In the genomic region with DNA sequence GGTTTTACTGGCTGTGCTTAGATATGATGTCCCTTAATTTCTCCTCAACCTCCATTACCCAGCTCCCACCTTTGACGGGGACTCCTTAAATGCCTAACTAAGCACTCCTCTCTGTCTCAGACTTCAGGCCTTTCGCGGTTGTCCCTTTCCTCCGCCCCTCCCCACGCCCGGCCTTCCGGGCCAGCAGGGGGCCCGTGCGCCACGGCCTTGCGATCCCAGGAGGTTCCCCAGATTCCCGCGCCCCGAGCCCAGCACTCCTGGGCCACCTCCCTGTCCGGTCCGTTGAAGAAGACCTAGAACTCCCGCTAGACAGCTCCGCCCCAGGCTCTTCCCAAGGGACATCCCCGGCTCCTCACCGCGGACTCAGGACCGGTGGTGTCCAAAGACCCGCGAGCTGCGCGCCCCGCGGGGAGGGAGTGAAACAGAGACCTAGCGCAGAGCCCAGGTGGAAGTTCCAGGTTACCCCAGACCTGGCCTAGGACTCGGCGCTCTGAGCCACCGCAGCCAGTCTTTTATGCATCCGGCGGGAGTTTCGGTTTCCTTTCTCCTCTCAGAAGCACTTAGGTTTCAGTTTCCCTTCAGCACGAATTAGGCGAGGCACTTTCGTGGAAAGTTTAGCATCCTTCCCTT, we compare ENCODE assay signal across 8 cellular contexts. TPM values are rescaled to one million over a fixed set of nuclear protein-coding genes. Genes with fewer than 3 reads are reported as not detected.
DNase-seq lines count a peak whose midpoint lies in the region; ATAC-seq and TF ChIP-seq lines count a peak whose summit lies in the region.

A gene with protein sequence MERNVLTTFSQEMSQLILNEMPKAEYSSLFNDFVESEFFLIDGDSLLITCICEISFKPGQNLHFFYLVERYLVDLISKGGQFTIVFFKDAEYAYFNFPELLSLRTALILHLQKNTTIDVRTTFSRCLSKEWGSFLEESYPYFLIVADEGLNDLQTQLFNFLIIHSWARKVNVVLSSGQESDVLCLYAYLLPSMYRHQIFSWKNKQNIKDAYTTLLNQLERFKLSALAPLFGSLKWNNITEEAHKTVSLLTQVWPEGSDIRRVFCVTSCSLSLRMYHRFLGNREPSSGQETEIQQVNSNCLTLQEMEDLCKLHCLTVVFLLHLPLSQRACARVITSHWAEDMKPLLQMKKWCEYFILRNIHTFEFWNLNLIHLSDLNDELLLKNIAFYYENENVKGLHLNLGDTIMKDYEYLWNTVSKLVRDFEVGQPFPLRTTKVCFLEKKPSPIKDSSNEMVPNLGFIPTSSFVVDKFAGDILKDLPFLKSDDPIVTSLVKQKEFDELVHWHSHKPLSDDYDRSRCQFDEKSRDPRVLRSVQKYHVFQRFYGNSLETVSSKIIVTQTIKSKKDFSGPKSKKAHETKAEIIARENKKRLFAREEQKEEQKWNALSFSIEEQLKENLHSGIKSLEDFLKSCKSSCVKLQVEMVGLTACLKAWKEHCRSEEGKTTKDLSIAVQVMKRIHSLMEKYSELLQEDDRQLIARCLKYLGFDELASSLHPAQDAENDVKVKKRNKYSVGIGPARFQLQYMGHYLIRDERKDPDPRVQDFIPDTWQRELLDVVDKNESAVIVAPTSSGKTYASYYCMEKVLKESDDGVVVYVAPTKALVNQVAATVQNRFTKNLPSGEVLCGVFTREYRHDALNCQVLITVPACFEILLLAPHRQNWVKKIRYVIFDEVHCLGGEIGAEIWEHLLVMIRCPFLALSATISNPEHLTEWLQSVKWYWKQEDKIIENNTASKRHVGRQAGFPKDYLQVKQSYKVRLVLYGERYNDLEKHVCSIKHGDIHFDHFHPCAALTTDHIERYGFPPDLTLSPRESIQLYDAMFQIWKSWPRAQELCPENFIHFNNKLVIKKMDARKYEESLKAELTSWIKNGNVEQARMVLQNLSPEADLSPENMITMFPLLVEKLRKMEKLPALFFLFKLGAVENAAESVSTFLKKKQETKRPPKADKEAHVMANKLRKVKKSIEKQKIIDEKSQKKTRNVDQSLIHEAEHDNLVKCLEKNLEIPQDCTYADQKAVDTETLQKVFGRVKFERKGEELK (N-terminal part only) (minus strand): TSS at position 487 of the 630 bp plus-strand sequence. CDS start 7,493 bp downstream, outside the sequence.

- peak; percentile 40 for TF ChIP-seq CTCF in osteoblast (IDR thresholded peaks at IDR 0.05; ENCODE audit: extremely low read depth, low read depth, low read length)
- TF ChIP-seq CTCF in testis (IDR thresholded peaks at IDR 0.05), result peak; percentile 25 to 44 (median 27)

- peak within 1 kb of the TSS; percentile 99 for H2AFZ ChIP-seq in osteoblast (ENCODE audit: low read length)

- H3K4me3 ChIP-seq in SK-N-MC (peak within 1 kb of the TSS; percentile 90), osteoblast (ENCODE audit: insufficient read depth, low read length) (peak within 1 kb of the TSS; percentile 98), testis (peak within 1 kb of the TSS; percentile 75 to 95)

- no peaks in the 10 kb centered on the region for H3K36me3 ChIP-seq in SK-N-MC (ENCODE audit: insufficient read depth, low read length)
- H3K36me3 ChIP-seq in osteoblast (ENCODE audit: insufficient read depth, low read length), result no peaks in the 10 kb centered on the region
- H3K36me3 ChIP-seq in testis (ENCODE audit: low read depth, missing control alignments), result no peaks in the 10 kb centered on the region

- H3K9me3 ChIP-seq in SK-N-MC (ENCODE audit: low read depth, low read length), result no peaks in the 10 kb centered on the region
- no peaks in the 10 kb centered on the region for H3K9me3 ChIP-seq in osteoblast (ENCODE audit: low read depth, low read length)
- H3K9me3 ChIP-seq in testis, result no peaks in the 10 kb centered on the region

- no peak for TF ChIP-seq POLR2A in testis (IDR thresholded peaks at IDR 0.05)

- H3K27me3 ChIP-seq in osteoblast (ENCODE audit: insufficient read depth, low read length), result no peaks in the 10 kb centered on the region
- no peaks in the 10 kb centered on the region for H3K27me3 ChIP-seq in testis

- peaks cover 68% of the 10 kb centered on the region for H3K4me1 Mint-ChIP-seq in activated naive CD4-positive, alpha-beta T cell treated with anti-CD3 and anti-CD28 coated beads, Interleukin-2, amount 50 U/mL, for 24 hours

- H3K4me3 Mint-ChIP-seq in activated naive CD4-positive, alpha-beta T cell treated with anti-CD3 and anti-CD28 coated beads, Interleukin-2, amount 50 U/mL, for 24 hours, result peak within 1 kb of the TSS; percentile 92

- in situ Hi-C loops in KBM-7 (cut with MboI; ENCODE audit: low pct_unique_long_range_greater_than_20kb, low sequenced_read_pairs), result no loop called here

- peak; percentile 99 for ATAC-seq in GM21717 (IDR thresholded peaks at IDR 0.05; ENCODE audit: unreplicated experiment)

- H3K27ac ChIP-seq in SK-N-MC, result no peak within 1 kb of the TSS
- peak within 1 kb of the TSS; percentile 89 for H3K27ac ChIP-seq in osteoblast (ENCODE audit: low read depth, low read length)
- peak within 1 kb of the TSS; percentile 96 to 99 for H3K27ac ChIP-seq in testis

- peak within 1 kb of the TSS; percentile 81 for H3K9ac ChIP-seq in SK-N-MC (ENCODE audit: insufficient read length)

- peaks cover 5% of the 10 kb centered on the region for H3K36me3 Mint-ChIP-seq in activated naive CD4-positive, alpha-beta T cell treated with anti-CD3 and anti-CD28 coated beads, Interleukin-2, amount 50 U/mL, for 24 hours

- H3K4me1 ChIP-seq in osteoblast (ENCODE audit: insufficient read depth, low read length) (peaks cover 5% of the 10 kb centered on the region), testis (peaks cover 9% of the 10 kb centered on the region)

- peak within 1 kb of the TSS; percentile 83 for H3K4me2 ChIP-seq in osteoblast (ENCODE audit: insufficient read depth, low read length)

- WGBS in testis, 2 donors, result 0 to 1% methylated on average over 38 of the region's 38 CpGs

- no peaks in the 10 kb centered on the region for H3K79me2 ChIP-seq in osteoblast (ENCODE audit: insufficient read depth, low read length)

- peaks cover 7% of the 10 kb centered on the region for H3K9me3 Mint-ChIP-seq in activated naive CD4-positive, alpha-beta T cell treated with anti-CD3 and anti-CD28 coated beads, Interleukin-2, amount 50 U/mL, for 24 hours

- intact Hi-C loops in testis (cut with DNase I; ENCODE audit: low total_unique reads), result no loop called here

- no peaks in the 10 kb centered on the region for H4K20me1 ChIP-seq in osteoblast (ENCODE audit: insufficient read depth, low read length)

- peak within 1 kb of the TSS; percentile 89 for H3K27ac Mint-ChIP-seq in activated naive CD4-positive, alpha-beta T cell treated with anti-CD3 and anti-CD28 coated beads, Interleukin-2, amount 50 U/mL, for 24 hours

- H3K27me3 Mint-ChIP-seq in activated naive CD4-positive, alpha-beta T cell treated with anti-CD3 and anti-CD28 coated beads, Interleukin-2, amount 50 U/mL, for 24 hours, result no peaks in the 10 kb centered on the region

- peak; percentile 80 for DNase-seq in Daoy (ENCODE audit: low read depth)
- peak; percentile 73 for DNase-seq in KBM-7
- no peak for DNase-seq in SK-N-MC (ENCODE audit: low read depth, low spot score)
- DNase-seq in glomerular visceral epithelial cell (ENCODE audit: extremely low spot score), result peak; percentile 88
- DNase-seq in osteoblast (ENCODE audit: insufficient read length, low spot score, missing footprints), result peak; percentile 87
- peak; percentile 81 for DNase-seq in testis

RNA-seq across cellular contexts. Expression of the gene that starts here (rescaled TPM):
- total RNA-seq in Daoy (2014; rRNA removed; shearing (Covaris generic)), result 9.3 and 10.4 TPM in 2 replicates
- total RNA-seq in osteoblast (14.4 and 19.5 TPM in 2 replicates), testis (10 to 100 TPM; 22.2 to 26.5 TPM)
- polyA plus RNA-seq in testis (ENCODE audit: insufficient read depth, low read depth, low replicate concordance), result 5.3 TPM
